ENCODE assay signal across 17 cellular contexts in genomic region chr10:109474817-109475216, GRCh38.
A peak's percentile ranks its signal among the peaks of the same experiment; 100 is the strongest.
DNase-seq lines count a peak whose midpoint lies in the region; ATAC-seq and TF ChIP-seq lines count a peak whose summit lies in the region.
"Had no signal": no experiment of that assay in that cellular context is flagged by ENCODE, and none has a peak within 500 bp of the region (broad histone marks: within the 10 kb centered on the region; RNA-seq: fewer than 3 reads in every experiment).

No MANE protein-coding gene starts in this region.

- H3K27me3 Mint-ChIP-seq in activated T-cell treated with anti-CD3 and anti-CD28 coated beads, Interleukin-2, amount 50 U/mL, for 72 hours (ENCODE audit: low read depth): peaks cover 5% of the 10 kb centered on the region

- no peak for TF ChIP-seq POLR2A in testis (IDR thresholded peaks at IDR 0.05)

- H3K4me1 Mint-ChIP-seq in activated T-cell treated with anti-CD3 and anti-CD28 coated beads, Interleukin-2, amount 50 U/mL, for 72 hours (ENCODE audit: low read depth): no peaks in the 10 kb centered on the region
- H3K4me1 Mint-ChIP-seq: CD14-positive monocyte had no signal

- H3K36me3 ChIP-seq in NT2/D1 (ENCODE audit: insufficient read depth, insufficient read length, low read length): no peaks in the 10 kb centered on the region
- H3K36me3 ChIP-seq in hepatocyte (replicated peaks; ENCODE audit: insufficient read depth, low read depth): no peaks in the 10 kb centered on the region
- H3K36me3 ChIP-seq in testis (ENCODE audit: low read depth, missing control alignments): no peaks in the 10 kb centered on the region
- no peaks in the 10 kb centered on the region for H3K36me3 ChIP-seq in HAP-1 (replicated peaks)

- H3K4me2 ChIP-seq in hepatocyte: no peak overlapping the region

- H3K9ac ChIP-seq in NT2/D1 (ENCODE audit: insufficient read length, low read depth): no peak overlapping the region

- WGBS in hepatocyte (ENCODE audit: low lambda C conversion rate, missing lambda C conversion rate): 22% methylated on average over 4 of the region's 4 CpGs
- 33 to 49% methylated on average over 4 of the region's 4 CpGs for WGBS in testis, 2 donors

- H3K27ac ChIP-seq in hepatocyte (no peak overlapping the region), testis (peak overlapping the region in 1 of 2 donors; percentile 15)

- H3K4me3 ChIP-seq in NT2/D1 (ENCODE audit: insufficient read length, low read depth) (no peak overlapping the region), hepatocyte (no peak overlapping the region), testis (no peak overlapping the region), HAP-1 (no peak overlapping the region)

- no peak overlapping the region for H3K4me3 Mint-ChIP-seq in activated T-cell treated with anti-CD3 and anti-CD28 coated beads, Interleukin-2, amount 50 U/mL, for 72 hours
- H3K4me3 Mint-ChIP-seq: CD14-positive monocyte had no signal

- no peaks in the 10 kb centered on the region for H3K9me3 ChIP-seq in NT2/D1 (ENCODE audit: insufficient read depth, low read length)
- H3K9me3 ChIP-seq in hepatocyte (ENCODE audit: low read depth): no peaks in the 10 kb centered on the region
- H3K9me3 ChIP-seq in testis: no peaks in the 10 kb centered on the region
- H3K9me3 ChIP-seq in HAP-1: no peaks in the 10 kb centered on the region

- H3K9me2 ChIP-seq in hepatocyte (replicated peaks; ENCODE audit: insufficient read depth): no peaks in the 10 kb centered on the region

- ATAC-seq in activated T-cell treated with anti-CD3 and anti-CD28 coated beads, Interleukin-2, amount 50 U/mL, for 72 hours (replicated peaks in 1 of 2): no peak
- ATAC-seq: Panc1, Right ventricle myocardium inferior had no signal

- H4K20me1 ChIP-seq in hepatocyte (ENCODE audit: insufficient read depth, poor library complexity, severe bottlenecking): no peaks in the 10 kb centered on the region

- TF ChIP-seq CTCF in hepatocyte (IDR thresholded peaks at IDR 0.05; ENCODE audit: poor library complexity): no peak
- no peak for TF ChIP-seq CTCF in testis (IDR thresholded peaks at IDR 0.05)

- no peak overlapping the region for H2AFZ ChIP-seq in hepatocyte

- no peaks in the 10 kb centered on the region for H3K79me2 ChIP-seq in hepatocyte

- intact Hi-C loops in testis (cut with DNase I; ENCODE audit: low total_unique reads): no loop called here

- H3K27me3 ChIP-seq in NT2/D1 (ENCODE audit: insufficient read depth, insufficient read length) (no peaks in the 10 kb centered on the region), hepatocyte (no peaks in the 10 kb centered on the region), testis (no peaks in the 10 kb centered on the region), HAP-1 (ENCODE audit: low read depth) (no peaks in the 10 kb centered on the region)

- in situ Hi-C loops in HAP-1 (cut with MboI; ENCODE audit: low sequenced_read_pairs): no loop called here

- no peaks in the 10 kb centered on the region for H3K9me3 Mint-ChIP-seq in activated T-cell treated with anti-CD3 and anti-CD28 coated beads, Interleukin-2, amount 50 U/mL, for 72 hours
- H3K9me3 Mint-ChIP-seq: CD14-positive monocyte had no signal

- H3K27ac Mint-ChIP-seq in activated T-cell treated with anti-CD3 and anti-CD28 coated beads, Interleukin-2, amount 50 U/mL, for 72 hours: no peak overlapping the region
- H3K27ac Mint-ChIP-seq: CD14-positive monocyte had no signal

- no peaks in the 10 kb centered on the region for H3K4me1 ChIP-seq in NT2/D1 (ENCODE audit: insufficient read depth, insufficient read length)
- no peaks in the 10 kb centered on the region for H3K4me1 ChIP-seq in hepatocyte (ENCODE audit: insufficient read depth)
- peaks cover 16% of the 10 kb centered on the region for H3K4me1 ChIP-seq in testis
- H3K4me1 ChIP-seq in HAP-1: peaks cover 4% of the 10 kb centered on the region; the same call in 1 of the 2 replicates

- H3K36me3 Mint-ChIP-seq in activated T-cell treated with anti-CD3 and anti-CD28 coated beads, Interleukin-2, amount 50 U/mL, for 72 hours (ENCODE audit: insufficient read depth in 2 of 2): no peaks in the 10 kb centered on the region
- H3K36me3 Mint-ChIP-seq: CD14-positive monocyte had no signal

- DNase-seq in NT2/D1 (ENCODE audit: low read depth, low spot score): peak; percentile 15
- DNase-seq in hepatocyte (ENCODE audit: low spot score): peak; percentile 7
- DNase-seq in myocyte (ENCODE audit: low read depth): peak; percentile 9
- DNase-seq in testis: peak; percentile 33
- no peak for DNase-seq in NCI-H2081 (lab: John Stamatoyannopoulos, UW)
- no peak for DNase-seq in HAP-1 (ENCODE audit: low spot score in 2 of 2)
- no peak for DNase-seq in activated T-cell treated with anti-CD3 and anti-CD28 coated beads, Interleukin-2, amount 50 U/mL, for 72 hours
- DNase-seq: ACHN, AML-193, EL, MV-4-11, NCI-H1436, NCI-H2029 treated with DMSO at 0.1 percent for 48 hours, NCI-H774 had no signal

Comparison
In these comparisons a context has a peak if more than half of its experiments do, and no peak if none do; other contexts are left out.
1. DNase-seq: peak in NT2/D1 (single experiment), hepatocyte (single experiment), myocyte (single experiment) and testis (single experiment); none in NCI-H2081 (0 of 2), HAP-1 (0 of 2) and activated T-cell treated with anti-CD3 and anti-CD28 coated beads, Interleukin-2, amount 50 U/mL, for 72 hours (0 of 2).